Comparison of ENCODE assay signal across 14 cellular contexts in genomic region chr3:64911138-64911537, GRCh38.
DNase-seq lines count a peak whose midpoint lies in the region; ATAC-seq lines count a peak whose summit lies in the region.
"Had no signal": no experiment of that assay in that cellular context is flagged by ENCODE, and none has a peak within 500 bp of the region (broad histone marks: within the 10 kb centered on the region; RNA-seq: fewer than 3 reads in every experiment).

No MANE protein-coding gene starts in this region.

- no peaks in the 10 kb centered on the region for H3K4me1 Mint-ChIP-seq in activated CD4-positive, alpha-beta T cell treated with anti-CD3 and anti-CD28 coated beads for 36 hours
- H3K4me1 Mint-ChIP-seq in activated T-helper 17 cell treated with anti-CD3 and anti-CD28 coated beads, Interleukin-2, amount 50 U/mL, for 72 hours = no peaks in the 10 kb centered on the region
- no peaks in the 10 kb centered on the region for H3K4me1 Mint-ChIP-seq in stimulated activated effector memory CD8-positive, alpha-beta T cell treated with anti-CD3 and anti-CD28 coated beads, Interleukin-12 subunit alpha, Interleukin-12 subunit beta, amount 100 ng/mL, for 72 hours
- no peaks in the 10 kb centered on the region for H3K4me1 Mint-ChIP-seq in naive thymus-derived CD8-positive, alpha-beta T cell
- H3K4me1 Mint-ChIP-seq: CD14-positive monocyte had no signal

- no peaks in the 10 kb centered on the region for H3K27me3 Mint-ChIP-seq in activated CD4-positive, alpha-beta T cell treated with anti-CD3 and anti-CD28 coated beads for 36 hours
- H3K27me3 Mint-ChIP-seq in activated T-helper 17 cell treated with anti-CD3 and anti-CD28 coated beads, Interleukin-2, amount 50 U/mL, for 72 hours = no peaks in the 10 kb centered on the region
- H3K27me3 Mint-ChIP-seq in naive thymus-derived CD8-positive, alpha-beta T cell = peaks cover 0 to 7% (median 0%) of the 10 kb centered on the region in 5 donors

- intact Hi-C loops in activated CD4-positive, alpha-beta T cell treated with anti-CD3 and anti-CD28 coated beads for 36 hours (cut with DNase I, micrococcal nuclease) = no loop called here

- no peaks in the 10 kb centered on the region for H3K36me3 Mint-ChIP-seq in activated CD4-positive, alpha-beta T cell treated with anti-CD3 and anti-CD28 coated beads for 36 hours (ENCODE audit: low read depth)
- no peaks in the 10 kb centered on the region for H3K36me3 Mint-ChIP-seq in activated T-helper 17 cell treated with anti-CD3 and anti-CD28 coated beads, Interleukin-2, amount 50 U/mL, for 72 hours (ENCODE audit: low read depth)
- no peaks in the 10 kb centered on the region for H3K36me3 Mint-ChIP-seq in stimulated activated effector memory CD8-positive, alpha-beta T cell treated with anti-CD3 and anti-CD28 coated beads, Interleukin-12 subunit alpha, Interleukin-12 subunit beta, amount 100 ng/mL, for 72 hours
- no peaks in the 10 kb centered on the region for H3K36me3 Mint-ChIP-seq in naive thymus-derived CD8-positive, alpha-beta T cell
- H3K36me3 Mint-ChIP-seq: CD14-positive monocyte; CD8-positive, alpha-beta T cell had no signal

- H3K4me3 Mint-ChIP-seq in activated CD4-positive, alpha-beta T cell treated with anti-CD3 and anti-CD28 coated beads for 36 hours = no peak overlapping the region
- H3K4me3 Mint-ChIP-seq in activated T-helper 17 cell treated with anti-CD3 and anti-CD28 coated beads, Interleukin-2, amount 50 U/mL, for 72 hours = no peak overlapping the region
- no peak overlapping the region for H3K4me3 Mint-ChIP-seq in stimulated activated effector memory CD8-positive, alpha-beta T cell treated with anti-CD3 and anti-CD28 coated beads, Interleukin-12 subunit alpha, Interleukin-12 subunit beta, amount 100 ng/mL, for 72 hours
- H3K4me3 Mint-ChIP-seq in naive thymus-derived CD8-positive, alpha-beta T cell = no peak overlapping the region
- H3K4me3 Mint-ChIP-seq: CD14-positive monocyte; CD8-positive, alpha-beta T cell had no signal

- no peaks in the 10 kb centered on the region for H3K9me3 Mint-ChIP-seq in activated CD4-positive, alpha-beta T cell treated with anti-CD3 and anti-CD28 coated beads for 36 hours (ENCODE audit: low read depth)
- peaks cover 33% of the 10 kb centered on the region for H3K9me3 Mint-ChIP-seq in activated T-helper 17 cell treated with anti-CD3 and anti-CD28 coated beads, Interleukin-2, amount 50 U/mL, for 72 hours
- H3K9me3 Mint-ChIP-seq in stimulated activated effector memory CD8-positive, alpha-beta T cell treated with anti-CD3 and anti-CD28 coated beads, Interleukin-12 subunit alpha, Interleukin-12 subunit beta, amount 100 ng/mL, for 72 hours = peaks cover 15% of the 10 kb centered on the region
- peaks cover 0 to 22% (median 5%) of the 10 kb centered on the region in 9 donors for H3K9me3 Mint-ChIP-seq in naive thymus-derived CD8-positive, alpha-beta T cell
- H3K9me3 Mint-ChIP-seq: CD8-positive, alpha-beta T cell had no signal

- POLR2A ChIA-PET in activated CD4-positive, alpha-beta T cell treated with anti-CD3 and anti-CD28 coated beads for 36 hours (lab: Charles Lee) = no interaction called here
- POLR2A ChIA-PET in naive thymus-derived CD8-positive, alpha-beta T cell (lab: Charles Lee) = no interaction called here

- DNase-seq in activated CD4-positive, alpha-beta T cell treated with anti-CD3 and anti-CD28 coated beads for 36 hours = no peak
- DNase-seq in activated CD4-positive, alpha-beta T cell treated with anti-CD3 and anti-CD28 coated beads, Interleukin-2, amount 50 U/mL, for 48 hours = no peak
- DNase-seq in stimulated activated effector memory CD8-positive, alpha-beta T cell treated with anti-CD3 and anti-CD28 coated beads, Interleukin-12 subunit alpha, Interleukin-12 subunit beta, amount 100 ng/mL, for 72 hours (ENCODE audit: low spot score in 2 of 2) = no peak
- no peak for DNase-seq in naive thymus-derived CD8-positive, alpha-beta T cell
- no peak for DNase-seq in globus pallidus (ENCODE audit: low spot score)
- DNase-seq: CD8-positive, alpha-beta T cell; COR-L47; DND-41; GDM1; GM23248 had no signal

- ATAC-seq in activated CD4-positive, alpha-beta T cell treated with anti-CD3 and anti-CD28 coated beads for 36 hours = peak; percentile 42
- peak; percentile 34 for ATAC-seq in GM18520 (IDR thresholded peaks at IDR 0.05; ENCODE audit: unreplicated experiment)
- ATAC-seq in activated T-helper 17 cell treated with anti-CD3 and anti-CD28 coated beads, Interleukin-2, amount 50 U/mL, for 72 hours (replicated peaks) = peak; percentile 39
- ATAC-seq in stimulated activated effector memory CD8-positive, alpha-beta T cell treated with anti-CD3 and anti-CD28 coated beads, Interleukin-12 subunit alpha, Interleukin-12 subunit beta, amount 100 ng/mL, for 72 hours = peak; percentile 78
- ATAC-seq in naive thymus-derived CD8-positive, alpha-beta T cell = no peak
- ATAC-seq: CD8-positive, alpha-beta T cell; HCT116 had no signal

- no peak overlapping the region for H3K27ac Mint-ChIP-seq in activated CD4-positive, alpha-beta T cell treated with anti-CD3 and anti-CD28 coated beads for 36 hours
- H3K27ac Mint-ChIP-seq in activated T-helper 17 cell treated with anti-CD3 and anti-CD28 coated beads, Interleukin-2, amount 50 U/mL, for 72 hours = no peak overlapping the region
- no peak overlapping the region for H3K27ac Mint-ChIP-seq in stimulated activated effector memory CD8-positive, alpha-beta T cell treated with anti-CD3 and anti-CD28 coated beads, Interleukin-12 subunit alpha, Interleukin-12 subunit beta, amount 100 ng/mL, for 72 hours
- H3K27ac Mint-ChIP-seq in naive thymus-derived CD8-positive, alpha-beta T cell = no peak overlapping the region
- H3K27ac Mint-ChIP-seq: CD8-positive, alpha-beta T cell had no signal

- CTCF ChIA-PET in activated CD4-positive, alpha-beta T cell treated with anti-CD3 and anti-CD28 coated beads for 36 hours (lab: Charles Lee) = no interaction called here

Comparison
In these comparisons a context has a peak if more than half of its experiments do, and no peak if none do; other contexts are left out.
1. ATAC-seq: peak in activated CD4-positive, alpha-beta T cell treated with anti-CD3 and anti-CD28 coated beads for 36 hours (single experiment), GM18520 (single experiment), activated T-helper 17 cell treated with anti-CD3 and anti-CD28 coated beads, Interleukin-2, amount 50 U/mL, for 72 hours (single experiment) and stimulated activated effector memory CD8-positive, alpha-beta T cell treated with anti-CD3 and anti-CD28 coated beads, Interleukin-12 subunit alpha, Interleukin-12 subunit beta, amount 100 ng/mL, for 72 hours (single experiment); none in naive thymus-derived CD8-positive, alpha-beta T cell (0 of 2).